In the genomic region with DNA sequence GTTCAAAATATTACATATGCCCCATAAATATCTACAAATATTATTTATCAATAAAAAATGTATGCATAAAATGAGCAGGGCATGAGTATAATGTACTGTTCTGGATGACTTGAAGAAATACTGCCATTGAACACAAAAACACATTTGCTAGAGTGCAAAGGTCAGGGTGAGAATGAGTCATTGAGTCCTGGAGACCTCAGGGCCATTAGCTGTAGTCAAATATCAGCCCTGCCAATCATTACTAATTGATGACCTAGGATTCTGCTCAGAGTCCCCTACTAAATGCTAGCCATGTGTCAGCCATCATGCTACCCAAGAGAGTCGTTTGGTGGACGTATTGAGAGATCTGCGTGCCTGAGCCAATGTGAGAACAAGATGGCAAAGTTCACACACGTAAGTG, we compare ENCODE assay signal across 20 cellular contexts.
DNase-seq lines count a peak whose midpoint lies in the region; ATAC-seq, FAIRE-seq and TF ChIP-seq lines count a peak whose summit lies in the region.
"Had no signal": no experiment of that assay in that cellular context is flagged by ENCODE, and none has a peak within 500 bp of the region (broad histone marks: within the 10 kb centered on the region; RNA-seq: fewer than 3 reads in every experiment).

No MANE protein-coding gene starts in this region.

- H3K4me3 ChIP-seq in GM12878 (no peak overlapping the region), HepG2 (replicated peaks in 1 of 3; ENCODE audit: insufficient read depth in 1 of 3, low read depth in 2 of 3, low read length in 3 of 3) (no peak overlapping the region), small intestine (ENCODE audit: low read depth in 1 of 2, low read length in 2 of 2) (no peak overlapping the region), hepatocyte (no peak overlapping the region), dorsolateral prefrontal cortex (no peak overlapping the region)
- H3K4me3 ChIP-seq: BLaER1 treated with 17β-estradiol and CSF1 and Interleukin-3, amounts not matched to agents 10 nM and 100 nM; GM23338 had no signal

- intact Hi-C loops in GM12878 (cut with micrococcal nuclease; ENCODE audit: unreplicated experiment) = no loop called here
- intact Hi-C loops in HepG2 (cut with micrococcal nuclease; ENCODE audit: unreplicated experiment) = loop anchor here (5.0 to 10.0 kb wide), 2 partner anchors 106 to 272 kb away; a partner anchor contains a TSS
- intact Hi-C loops in dorsolateral prefrontal cortex (cut with DNase I) = no loop called here

- POLR2A ChIA-PET in GM12878 (lab: Charles Lee) = no interaction called here
- POLR2A ChIA-PET in HepG2 (lab: Yijun Ruan, JAX) = no interaction called here

- H3K27ac ChIP-seq in GM12878 (ENCODE audit: control insufficient read depth, insufficient read depth) (no peak overlapping the region), HepG2 (ENCODE audit: extremely low read length, insufficient read depth, low read length) (no peak overlapping the region), small intestine (ENCODE audit: low read depth in 1 of 2, low read length in 1 of 2) (no peak overlapping the region), hepatocyte (no peak overlapping the region), dorsolateral prefrontal cortex (no peak overlapping the region)
- H3K27ac ChIP-seq: BLaER1 treated with 17β-estradiol and CSF1 and Interleukin-3, amounts not matched to agents 10 nM and 100 nM; KMS-11 had no signal

- H3K4me1 ChIP-seq in GM12878 (ENCODE audit: control insufficient read depth, insufficient read depth, low read length) (no peaks in the 10 kb centered on the region), HepG2 (ENCODE audit: insufficient read depth, low read length) (peaks cover 67% of the 10 kb centered on the region), small intestine (ENCODE audit: control insufficient read depth in 2 of 2, insufficient read depth in 1 of 2, low read depth in 1 of 2, low read length in 1 of 2) (peaks cover 6 to 7% of the 10 kb centered on the region in 2 donors), hepatocyte (ENCODE audit: insufficient read depth) (peaks cover 21% of the 10 kb centered on the region)
- H3K4me1 ChIP-seq: BLaER1 treated with 17β-estradiol and CSF1 and Interleukin-3, amounts not matched to agents 10 nM and 100 nM had no signal

- no peak for TF ChIP-seq CTCF in GM12878 (IDR thresholded peaks at IDR 0.05 in 2 of 3, conservative IDR thresholded peaks at IDR 0.05 in 1 of 3; ENCODE audit: control insufficient read depth in 2 of 3, extremely low read depth in 1 of 3, insufficient read depth in 1 of 3, low read depth in 3 of 3, low read length in 3 of 3)
- TF ChIP-seq CTCF in HepG2 (CRISPR knock-in tag; IDR thresholded peaks at IDR 0.05) = no peak
- TF ChIP-seq CTCF in hepatocyte (IDR thresholded peaks at IDR 0.05; ENCODE audit: poor library complexity) = no peak
- TF ChIP-seq CTCF in dorsolateral prefrontal cortex (IDR thresholded peaks at IDR 0.05 in 54 of 56, conservative IDR thresholded peaks at IDR 0.05 in 2 of 56; ENCODE audit: low read depth in 1 of 56, partially characterized antibody in 56 of 56) = no peak

- H2AFZ ChIP-seq in GM12878 (ENCODE audit: control insufficient read depth, low read depth, low read length) (no peak overlapping the region), HepG2 (ENCODE audit: low read length) (no peak overlapping the region), hepatocyte (no peak overlapping the region)

- BruUV-seq in GM12878 (replicated peaks; lab: Mats Ljungman, UMichigan) (no TSS peak), HepG2 (replicated peaks; lab: Mats Ljungman, UMichigan) (no TSS peak)

- peak; percentile 63 for DNase-seq in G401 (ENCODE audit: low spot score)
- no peak for DNase-seq in GM12878 (ENCODE audit: low read depth, low spot score)
- peak; percentile 91 for DNase-seq in HepG2 (ENCODE audit: low spot score)
- DNase-seq in small intestine = peak; percentile 67
- DNase-seq in hepatocyte (ENCODE audit: low spot score) = no peak
- no peak for DNase-seq in islet precursor cell
- DNase-seq in dorsolateral prefrontal cortex = no peak
- DNase-seq: CD4-positive, CD25-positive, alpha-beta regulatory T cell; CD8-positive, alpha-beta memory T cell; COR-L47; DMS79 treated with DMSO at 0.1 percent for 48 hours; HFFc6 had no signal

- in situ Hi-C loops in G401 (cut with HindIII; ENCODE audit: low sequenced_read_pairs) (no loop called here), GM12878 (cut with MboI) (no loop called here), HepG2 (cut with HindIII; ENCODE audit: extremely low pct_ligation_motif_present, low pct_unique_long_range_greater_than_20kb) (no loop called here)

- H4K20me1 ChIP-seq in GM12878 (ENCODE audit: control insufficient read depth, insufficient read depth) (no peaks in the 10 kb centered on the region), HepG2 (ENCODE audit: insufficient read depth, low read length) (no peaks in the 10 kb centered on the region), hepatocyte (ENCODE audit: insufficient read depth, poor library complexity, severe bottlenecking) (no peaks in the 10 kb centered on the region)
- H4K20me1 ChIP-seq: BLaER1 treated with 17β-estradiol and CSF1 and Interleukin-3, amounts not matched to agents 10 nM and 100 nM had no signal

- H3K9ac ChIP-seq in GM12878 (ENCODE audit: control insufficient read depth, insufficient read depth, low read length) = no peak overlapping the region
- H3K9ac ChIP-seq in HepG2 (ENCODE audit: insufficient read depth, low read depth, low read length) = no peak overlapping the region
- H3K9ac ChIP-seq: BLaER1 treated with 17β-estradiol and CSF1 and Interleukin-3, amounts not matched to agents 10 nM and 100 nM; KMS-11 had no signal

- SMC1A ChIA-PET in GM12878 (lab: Charles Lee; ENCODE audit: uncharacterized antibody, unreplicated experiment) = no interaction called here

- TF ChIP-seq EP300 in GM12878 (IDR thresholded peaks at IDR 0.05; ENCODE audit: borderline replicate concordance in 1 of 2, control insufficient read depth in 1 of 2, low read depth in 2 of 2, low read length in 2 of 2) = no peak
- peak in 1 of 2 experiments; percentile 40; a peak in 1 of 4 replicates for TF ChIP-seq EP300 in HepG2 (IDR thresholded peaks at IDR 0.05; ENCODE audit: low read depth in 2 of 2, low read length in 2 of 2)
- TF ChIP-seq EP300 in HepG2 (CRISPR knock-in tag; IDR thresholded peaks at IDR 0.05; ENCODE audit: borderline replicate concordance) = no peak

- ATAC-seq in GM12878 (no peak; the same call in 2 of the 3 replicates), HepG2 (peak; percentile 72), HG02759 (IDR thresholded peaks at IDR 0.05; ENCODE audit: unreplicated experiment) (no peak)
- ATAC-seq: GM23338 had no signal

- H3K9me2 ChIP-seq in hepatocyte (replicated peaks; ENCODE audit: insufficient read depth) = no peaks in the 10 kb centered on the region

- TF ChIP-seq POLR2A in GM12878 (IDR thresholded peaks at IDR 0.05; ENCODE audit: low read depth, low read length) (no peak), HepG2 (IDR thresholded peaks at IDR 0.05; ENCODE audit: insufficient read depth in 1 of 2, low read depth in 2 of 2, low read length in 2 of 2) (no peak)

- no peaks in the 10 kb centered on the region for H3K79me2 ChIP-seq in GM12878 (ENCODE audit: control insufficient read depth, insufficient read depth, low read length)
- no peaks in the 10 kb centered on the region for H3K79me2 ChIP-seq in HepG2 (ENCODE audit: insufficient read depth, low read length)
- no peaks in the 10 kb centered on the region for H3K79me2 ChIP-seq in hepatocyte

- TF ChIP-seq RAD21 in GM12878 (IDR thresholded peaks at IDR 0.05; ENCODE audit: insufficient read depth, low read depth, low read length) = no peak
- TF ChIP-seq RAD21 in HepG2 (CRISPR knock-in tag; IDR thresholded peaks at IDR 0.05) = no peak

- H3K9me3 ChIP-seq in GM12878 (replicated peaks; ENCODE audit: control insufficient read depth, insufficient read depth, low read length) (no peaks in the 10 kb centered on the region), HepG2 (ENCODE audit: low read length) (no peaks in the 10 kb centered on the region), small intestine (ENCODE audit: control insufficient read depth, low read depth) (no peaks in the 10 kb centered on the region), hepatocyte (ENCODE audit: low read depth) (no peaks in the 10 kb centered on the region)
- H3K9me3 ChIP-seq: BLaER1 treated with 17β-estradiol and CSF1 and Interleukin-3, amounts not matched to agents 10 nM and 100 nM had no signal

- no peak for FAIRE-seq in GM12878 (lab: Jason Lieb, UNC)
- no peak for FAIRE-seq in HepG2 (lab: Jason Lieb, UNC)
- no peak for FAIRE-seq in small intestine (lab: Jason Lieb, UNC)
- FAIRE-seq: D721Med, GM12892, GM18507, H54 had no signal

- RAD21 ChIA-PET in GM12878 (lab: Charles Lee; ENCODE audit: unreplicated experiment) = no interaction called here

- no peaks in the 10 kb centered on the region for H3K36me3 ChIP-seq in GM12878 (ENCODE audit: control insufficient read depth in 2 of 2, insufficient read depth in 2 of 2, low read length in 1 of 2)
- no peaks in the 10 kb centered on the region for H3K36me3 ChIP-seq in HepG2 (replicated peaks in 1 of 2; ENCODE audit: control insufficient read depth in 1 of 2, insufficient read depth in 2 of 2, low read length in 2 of 2)
- no peaks in the 10 kb centered on the region for H3K36me3 ChIP-seq in small intestine (ENCODE audit: control insufficient read depth in 2 of 2, insufficient read depth in 2 of 2, low read length in 2 of 2)
- no peaks in the 10 kb centered on the region for H3K36me3 ChIP-seq in hepatocyte (replicated peaks; ENCODE audit: insufficient read depth, low read depth)
- H3K36me3 ChIP-seq: BLaER1 treated with 17β-estradiol and CSF1 and Interleukin-3, amounts not matched to agents 10 nM and 100 nM had no signal

- H3K4me2 ChIP-seq in GM12878 (ENCODE audit: control insufficient read depth, insufficient read depth) (no peak overlapping the region), HepG2 (ENCODE audit: low read depth, low read length) (peak overlapping the region; percentile 30; the same call in 1 of the 2 replicates), hepatocyte (no peak overlapping the region)
- H3K4me2 ChIP-seq: BLaER1 treated with 17β-estradiol and CSF1 and Interleukin-3, amounts not matched to agents 10 nM and 100 nM; GM23338 had no signal

- H3K27me3 ChIP-seq in GM12878 (replicated peaks in 1 of 2; ENCODE audit: control insufficient read depth in 2 of 2, insufficient read depth in 2 of 2, low read length in 1 of 2) (peaks cover 0 to 3% of the 10 kb centered on the region in 2 experiments; a peak in 1 of 4 replicates), HepG2 (ENCODE audit: control insufficient read depth in 1 of 2, insufficient read depth in 2 of 2, low read length in 2 of 2) (no peaks in the 10 kb centered on the region), small intestine (ENCODE audit: control insufficient read depth in 2 of 2, insufficient read depth in 2 of 2, low read length in 2 of 2) (no peaks in the 10 kb centered on the region), hepatocyte (no peaks in the 10 kb centered on the region), dorsolateral prefrontal cortex (no peaks in the 10 kb centered on the region)
- H3K27me3 ChIP-seq: BLaER1 treated with 17β-estradiol and CSF1 and Interleukin-3, amounts not matched to agents 10 nM and 100 nM had no signal

- CTCF ChIA-PET in GM12878 (lab: Yijun Ruan, JAX) = interaction anchor here (0.6 kb wide), 1 partner anchor 1358 kb away, joined by 4 read pairs; no protein-coding TSS in a partner anchor
- CTCF ChIA-PET in HepG2 (lab: Yijun Ruan, JAX; ENCODE audit: low intra/inter-chr PET ratio, low total read pairs) = no interaction called here

- 45% methylated on average over 4 of the region's 4 CpGs for WGBS in GM12878 (ENCODE audit: insufficient coverage, insufficient replicate concordance, low lambda C conversion rate, missing lambda C conversion rate)
- 75% methylated on average over 4 of the region's 4 CpGs for WGBS in HepG2 (ENCODE audit: low lambda C conversion rate)
- WGBS in small intestine, 3 donors = 73 to 88% (median 80%) methylated on average over 4 of the region's 4 CpGs
- 97% methylated on average over 4 of the region's 4 CpGs for WGBS in hepatocyte (ENCODE audit: low lambda C conversion rate, missing lambda C conversion rate)

Comparison
In these comparisons a context has a peak if more than half of its experiments do, and no peak if none do; other contexts are left out.
1. DNase-seq: peak in G401 (single experiment), HepG2 (single experiment) and small intestine (single experiment); none in GM12878 (single experiment), hepatocyte (single experiment), islet precursor cell (single experiment) and dorsolateral prefrontal cortex (0 of 10).